In the genomic region with DNA sequence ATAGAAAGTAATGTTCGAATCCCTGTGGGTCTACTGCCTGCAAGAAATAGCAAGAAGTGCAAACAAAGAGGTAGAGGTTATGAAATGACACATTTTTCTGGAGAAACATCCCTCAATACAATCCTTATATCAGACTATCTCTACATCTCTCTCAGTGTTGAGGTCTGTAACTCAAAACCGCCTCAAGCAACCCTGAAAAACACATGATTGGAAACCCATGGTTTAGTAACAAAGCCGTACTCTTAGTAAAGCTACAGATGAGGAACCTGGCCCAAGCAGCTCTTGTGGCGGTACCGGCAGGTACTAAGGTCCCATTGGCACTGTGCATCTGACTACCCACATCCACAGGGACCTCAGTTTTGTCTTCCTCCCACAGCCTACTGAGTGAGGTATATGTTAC, we compare ENCODE assay signal across 13 cellular contexts. TPM values are rescaled to one million over a fixed set of nuclear protein-coding genes. Genes with fewer than 3 reads are reported as not detected.
DNase-seq lines count a peak whose midpoint lies in the region; ATAC-seq and TF ChIP-seq lines count a peak whose summit lies in the region.
"Had no signal": no experiment of that assay in that cellular context is flagged by ENCODE, and none has a peak within 500 bp of the region (broad histone marks: within the 10 kb centered on the region; RNA-seq: fewer than 3 reads in every experiment).

No MANE protein-coding gene starts in this region.

- no peak overlapping the region for H2AFZ ChIP-seq in OCI-LY1 (ENCODE audit: low read length)
- H2AFZ ChIP-seq: GM23248 had no signal

- H3K36me3 Mint-ChIP-seq in dendritic cell treated with granulocyte-macrophage colony-stimulating factor and Interleukin-4, amounts not matched to agents 40 ng/mL and 50 ng/mL, for 4 days (ENCODE audit: low read depth): peaks cover 84% of the 10 kb centered on the region

- TF ChIP-seq CTCF in OCI-LY1 (IDR thresholded peaks at IDR 0.05; ENCODE audit: low read length): no peak
- TF ChIP-seq CTCF in vagina (IDR thresholded peaks at IDR 0.05): no peak

- H3K4me1 Mint-ChIP-seq in dendritic cell treated with granulocyte-macrophage colony-stimulating factor and Interleukin-4, amounts not matched to agents 40 ng/mL and 50 ng/mL, for 4 days (ENCODE audit: low read depth): peaks cover 54% of the 10 kb centered on the region

- H3K27me3 ChIP-seq in OCI-LY1 (ENCODE audit: insufficient read depth, low read length): no peaks in the 10 kb centered on the region
- H3K27me3 ChIP-seq in vagina: no peaks in the 10 kb centered on the region
- H3K27me3 ChIP-seq: stomach had no signal

- H3K9ac ChIP-seq in OCI-LY1 (ENCODE audit: low read length): no peak overlapping the region
- H3K9ac ChIP-seq: GM23248 had no signal

- H4K20me1 ChIP-seq in OCI-LY1 (ENCODE audit: insufficient read depth, low read length): no peaks in the 10 kb centered on the region

- H3K79me2 ChIP-seq in OCI-LY1 (ENCODE audit: insufficient read depth, low read length): 0 out of 2 replicates have a peak, but pooled peaks cover 7% of the 10 kb centered on the region

- H3K27ac ChIP-seq in OCI-LY1 (ENCODE audit: low read depth, low read length, poor library complexity, severe bottlenecking) (peak overlapping the region; percentile 57), vagina (peak overlapping the region; percentile 9)
- H3K27ac ChIP-seq: GM23248, RWPE1 had no signal

- intact Hi-C loops in dendritic cell treated with granulocyte-macrophage colony-stimulating factor and Interleukin-4, amounts not matched to agents 40 ng/mL and 50 ng/mL, for 4 days (cut with micrococcal nuclease): no loop called here
- intact Hi-C loops in vagina (cut with DNase I): no loop called here

- peaks cover 6% of the 10 kb centered on the region for H3K9me3 ChIP-seq in OCI-LY1 (ENCODE audit: low read length)
- H3K9me3 ChIP-seq in vagina: no peaks in the 10 kb centered on the region

- H3K4me1 ChIP-seq in OCI-LY1 (ENCODE audit: insufficient read depth, low read length, severe bottlenecking) (peaks cover 43% of the 10 kb centered on the region), vagina (peaks cover 62% of the 10 kb centered on the region)

- H3K4me3 ChIP-seq in OCI-LY1 (ENCODE audit: low read depth, low read length, poor library complexity, severe bottlenecking) (no peak overlapping the region), vagina (no peak overlapping the region)
- H3K4me3 ChIP-seq: GM23248, stomach had no signal

- DNase-seq in stimulated activated CD4-positive, alpha-beta T cell treated with anti-CD3 and anti-CD28 coated beads, Interleukin-4, amount 100 ng/mL, for 24 hours: peak; percentile 13
- no peak for DNase-seq in stimulated activated CD4-positive, alpha-beta T cell treated with anti-CD3 and anti-CD28 coated beads, Interleukin-2, amount 100 ng/mL, for 48 hours
- DNase-seq in vagina (ENCODE audit: extremely low spot score in 2 of 2) (no peak), KBM-7 (no peak)
- no peak for DNase-seq in NK-92 treated with Interleukin-12 subunit alpha and Interleukin-12 subunit beta, amount 100 ng/mL, for 24 hours (lab: John Stamatoyannopoulos, UW)
- DNase-seq: AML-193, GM23248, NCI-H1105, stomach had no signal

- peaks cover 7% of the 10 kb centered on the region; the same call in 1 of the 2 replicates for H3F3A ChIP-seq in OCI-LY1 (ENCODE audit: insufficient read depth, low read length)

- H3K9me3 Mint-ChIP-seq in dendritic cell treated with granulocyte-macrophage colony-stimulating factor and Interleukin-4, amounts not matched to agents 40 ng/mL and 50 ng/mL, for 4 days: peaks cover 8% of the 10 kb centered on the region

- H3K4me3 Mint-ChIP-seq in dendritic cell treated with granulocyte-macrophage colony-stimulating factor and Interleukin-4, amounts not matched to agents 40 ng/mL and 50 ng/mL, for 4 days: no peak overlapping the region

- H3K4me2 ChIP-seq in OCI-LY1 (ENCODE audit: low read length): no peak overlapping the region

- H3K27ac Mint-ChIP-seq in dendritic cell treated with granulocyte-macrophage colony-stimulating factor and Interleukin-4, amounts not matched to agents 40 ng/mL and 50 ng/mL, for 4 days: peak overlapping the region; percentile 46

- no peak for ATAC-seq in HG02840 (IDR thresholded peaks at IDR 0.05; ENCODE audit: low FRiP score, unreplicated experiment)

- no peak for TF ChIP-seq POLR2A in vagina (IDR thresholded peaks at IDR 0.05)

- in situ Hi-C loops in KBM-7 (cut with MboI; ENCODE audit: low pct_unique_long_range_greater_than_20kb, low sequenced_read_pairs): no loop called here

- H3K36me3 ChIP-seq in OCI-LY1 (ENCODE audit: insufficient read depth, low read length) (peaks cover 67% of the 10 kb centered on the region), vagina (peaks cover 0 to 22% of the 10 kb centered on the region in 2 donors)

- no peaks in the 10 kb centered on the region for H3K27me3 Mint-ChIP-seq in dendritic cell treated with granulocyte-macrophage colony-stimulating factor and Interleukin-4, amounts not matched to agents 40 ng/mL and 50 ng/mL, for 4 days

- H3K9me2 ChIP-seq in OCI-LY1 (ENCODE audit: low read depth, low read length): no peaks in the 10 kb centered on the region

RNA-seq across cellular contexts. Expression of gene IRF2, which starts 53.9 kb away (rescaled TPM):
- 18.7 TPM for total RNA-seq in vagina
